Comparison of ENCODE assay signal across 26 cellular contexts in genomic region chr15:47439870-47440155, GRCh38.
DNase-seq lines count a peak whose midpoint lies in the region; ATAC-seq, FAIRE-seq and TF ChIP-seq lines count a peak whose summit lies in the region.
"Had no signal": no experiment of that assay in that cellular context is flagged by ENCODE, and none has a peak within 500 bp of the region (broad histone marks: within the 10 kb centered on the region; RNA-seq: fewer than 3 reads in every experiment).

No MANE protein-coding gene starts in this region.

- H2AFZ ChIP-seq in endothelial cell of umbilical vein (ENCODE audit: low read depth, low read length) = peak overlapping the region; percentile 43

- POLR2A ChIA-PET in endothelial cell of umbilical vein (lab: Charles Lee) = no interaction called here

- CTCF ChIA-PET in endothelial cell of umbilical vein (lab: Charles Lee) = interaction anchor here (1.2 to 2.1 kb wide), 6 partner anchors 10 to 244 kb away, joined by 3 to 7 read pairs (median 6); no protein-coding TSS in a partner anchor

- H3K4me2 ChIP-seq in endothelial cell of umbilical vein (ENCODE audit: insufficient read depth, low read length) = peak overlapping the region; percentile 38
- H3K4me2 ChIP-seq in mesendoderm (ENCODE audit: low read length) = no peak overlapping the region

- no peaks in the 10 kb centered on the region for H3K9me3 ChIP-seq in right cardiac atrium (ENCODE audit: control insufficient read depth, low read length)
- no peaks in the 10 kb centered on the region for H3K9me3 ChIP-seq in endothelial cell of umbilical vein (replicated peaks; ENCODE audit: control insufficient read depth, insufficient read depth, low read length)
- H3K9me3 ChIP-seq: Caco-2, HAP-1, MG63, tibial artery had no signal

- no peaks in the 10 kb centered on the region for H3K9me1 ChIP-seq in endothelial cell of umbilical vein (replicated peaks; ENCODE audit: control insufficient read depth, extremely low read depth, insufficient read depth, low read length)

- BruUV-seq in endothelial cell of umbilical vein (replicated peaks; lab: Mats Ljungman, UMichigan) = no TSS peak

- H2BK5ac ChIP-seq in mesendoderm (ENCODE audit: low read length) = no peak overlapping the region

- no peak for ATAC-seq in right cardiac atrium
- ATAC-seq in GM19351 (IDR thresholded peaks at IDR 0.05; ENCODE audit: unreplicated experiment) = no peak
- ATAC-seq: stimulated activated naive CD8-positive, alpha-beta T cell treated with anti-CD3 and anti-CD28 coated beads, Interleukin-15, amount 100 ng/mL, for 72 hours had no signal

- DNase-seq in right cardiac atrium (no peak), cardiac septum (ENCODE audit: low spot score) (no peak), endothelial cell of umbilical vein (ENCODE audit: low read depth, low spot score) (no peak), mesendoderm (no peak), SW 1271 (lab: John Stamatoyannopoulos, UW) (no peak), NCI-H524 treated with DMSO at 0.1 percent for 48 hours (lab: John Stamatoyannopoulos, UW) (no peak), globus pallidus (ENCODE audit: low spot score) (no peak)
- DNase-seq: ACHN; activated CD4-positive, alpha-beta memory T cell treated with anti-CD3 and anti-CD28 coated beads for 36 hours; activated CD8-positive, alpha-beta memory T cell treated with anti-CD3 and anti-CD28 coated beads, Interleukin-2, amount 50 U/mL, for 4 hours; activated naive CD4-positive, alpha-beta T cell treated with anti-CD3 and anti-CD28 coated beads for 36 hours; C1 segment of cervical spinal cord; Caco-2; cortex of kidney; KG1; MG63; NCI-H1105 treated with DMSO at 0.1 percent for 48 hours; NCI-H2029 treated with DMSO at 0.1 percent for 48 hours; stimulated activated naive CD8-positive, alpha-beta T cell treated with anti-CD3 and anti-CD28 coated beads, Interleukin-15, amount 100 ng/mL, for 72 hours; tibial artery had no signal

- H3K4me3 ChIP-seq in right cardiac atrium (ENCODE audit: low read length) (no peak overlapping the region), endothelial cell of umbilical vein (replicated peaks in 1 of 3; ENCODE audit: insufficient read depth in 1 of 3, low read depth in 1 of 3, low read length in 3 of 3) (no peak overlapping the region), mesendoderm (ENCODE audit: low read length) (no peak overlapping the region)
- H3K4me3 ChIP-seq: HAP-1, MG63, SJSA1, tibial artery had no signal

- H3K27ac ChIP-seq in right cardiac atrium (ENCODE audit: low read length) (peak overlapping the region; percentile 32), endothelial cell of umbilical vein (ENCODE audit: insufficient read depth, low read depth, low read length) (peak overlapping the region; percentile 67), mesendoderm (ENCODE audit: low read depth, low read length) (no peak overlapping the region)
- H3K27ac ChIP-seq: SJSA1, tibial artery had no signal

- H3K4ac ChIP-seq in mesendoderm (ENCODE audit: low read depth, low read length) = no peak overlapping the region

- H4K8ac ChIP-seq in mesendoderm (ENCODE audit: low read depth, low read length) = peak overlapping the region; percentile 39

- H2BK120ac ChIP-seq in mesendoderm (ENCODE audit: low read depth, low read length) = no peak overlapping the region

- H3K36me3 ChIP-seq in endothelial cell of umbilical vein (ENCODE audit: control insufficient read depth in 2 of 2, extremely low read depth in 1 of 2, insufficient read depth in 2 of 2, low read length in 2 of 2) (no peaks in the 10 kb centered on the region), mesendoderm (ENCODE audit: control insufficient read depth, insufficient read depth, low read length) (no peaks in the 10 kb centered on the region)
- H3K36me3 ChIP-seq: HAP-1, MG63, SJSA1, tibial artery had no signal

- peak; percentile 59 for FAIRE-seq in endothelial cell of umbilical vein (lab: Jason Lieb, UNC)
- FAIRE-seq: bronchial epithelial cell, GM19239, TTC549 had no signal

- H3K56ac ChIP-seq in mesendoderm (ENCODE audit: low read length) = no peak overlapping the region

- intact Hi-C loops in right cardiac atrium (cut with DNase I) (no loop called here), cardiac septum (cut with DNase I) (no loop called here), endothelial cell of umbilical vein (cut with micrococcal nuclease) (loop anchor here (2.0 kb wide), 1 partner anchor 15 kb away; no protein-coding TSS in a partner anchor)

- H3K79me2 ChIP-seq in endothelial cell of umbilical vein (ENCODE audit: control insufficient read depth, insufficient read depth, low read length) (no peaks in the 10 kb centered on the region), mesendoderm (ENCODE audit: control insufficient read depth, insufficient read depth, low read length) (no peaks in the 10 kb centered on the region)

- dilution Hi-C loops in endothelial cell of umbilical vein (cut with MboI; ENCODE audit: extremely low pct_ligation_motif_present, low sequenced_read_pairs) = no loop called here

- no peak overlapping the region for H4K5ac ChIP-seq in mesendoderm (ENCODE audit: low read length)

- no peaks in the 10 kb centered on the region for H3K79me1 ChIP-seq in mesendoderm (ENCODE audit: low read length)

- no peak overlapping the region for H3K18ac ChIP-seq in mesendoderm (ENCODE audit: low read length)

- no peak overlapping the region for H2BK15ac ChIP-seq in mesendoderm (replicated peaks; ENCODE audit: low read depth)

- TF ChIP-seq CTCF in endothelial cell of umbilical vein (IDR thresholded peaks at IDR 0.05; ENCODE audit: extremely low read depth in 1 of 2, insufficient read depth in 1 of 2, low read depth in 1 of 2, low read length in 2 of 2) = no peak

- H3K23ac ChIP-seq in mesendoderm (ENCODE audit: low read length) = no peak overlapping the region

- H4K20me1 ChIP-seq in endothelial cell of umbilical vein (replicated peaks; ENCODE audit: control insufficient read depth, extremely low read depth, insufficient read depth, low read length) = no peaks in the 10 kb centered on the region

- 52% methylated on average over 4 of the region's 4 CpGs for WGBS in right cardiac atrium
- WGBS in mesendoderm (ENCODE audit: extremely low coverage, insufficient coverage, low lambda C conversion rate) = no CpG with 5 or more reads among the region's 4 CpGs

- H3K27me3 ChIP-seq in right cardiac atrium (ENCODE audit: control insufficient read depth, insufficient read depth) = no peaks in the 10 kb centered on the region
- H3K27me3 ChIP-seq in endothelial cell of umbilical vein (ENCODE audit: control insufficient read depth in 2 of 2, insufficient read depth in 2 of 2, low read length in 2 of 2) = no peaks in the 10 kb centered on the region
- no peaks in the 10 kb centered on the region for H3K27me3 ChIP-seq in mesendoderm (ENCODE audit: insufficient read depth, low read length, poor library complexity)
- H3K27me3 ChIP-seq: MG63, SJSA1, tibial artery had no signal

- H2AK5ac ChIP-seq in mesendoderm (ENCODE audit: low read length) = no peak overlapping the region

- H3K9ac ChIP-seq in endothelial cell of umbilical vein (replicated peaks; ENCODE audit: extremely low read depth, insufficient read depth, low read length) = no peak overlapping the region
- no peak overlapping the region for H3K9ac ChIP-seq in mesendoderm (ENCODE audit: low read length)

- no peak for TF ChIP-seq POLR2A in endothelial cell of umbilical vein (IDR thresholded peaks at IDR 0.05; ENCODE audit: low read depth, low read length)

- H3K4me1 ChIP-seq in right cardiac atrium (ENCODE audit: control insufficient read depth, insufficient read depth, low read length) = no peaks in the 10 kb centered on the region
- H3K4me1 ChIP-seq in endothelial cell of umbilical vein (ENCODE audit: control insufficient read depth, extremely low read depth, insufficient read depth, low read length) = peaks cover 28% of the 10 kb centered on the region
- no peaks in the 10 kb centered on the region for H3K4me1 ChIP-seq in mesendoderm (ENCODE audit: control insufficient read depth, low read depth, low read length)
- H3K4me1 ChIP-seq: Caco-2, HAP-1 had no signal

TF ChIP-seq in endothelial cell of umbilical vein, 7 proteins besides CTCF, POLR2A, EP300 and RAD21:
- TF ChIP-seq JUN (IDR thresholded peaks at IDR 0.05; ENCODE audit: borderline replicate concordance, insufficient read depth, insufficient read length, low read depth) (no peak), EZH2 (IDR thresholded peaks at IDR 0.05; ENCODE audit: borderline replicate concordance, low read depth, low read length, severe bottlenecking) (no peak), POLR2AphosphoS5 (IDR thresholded peaks at IDR 0.05; ENCODE audit: insufficient read depth, low read depth, low read length) (no peak), MYC (IDR thresholded peaks at IDR 0.05; ENCODE audit: low read depth, low read length) (no peak), MAX (IDR thresholded peaks at IDR 0.05; ENCODE audit: insufficient read depth, insufficient read length) (no peak), GATA2 (IDR thresholded peaks at IDR 0.05; ENCODE audit: insufficient read depth, insufficient read length, low read depth, low read length) (no peak), FOS (IDR thresholded peaks at IDR 0.05; ENCODE audit: borderline replicate concordance, insufficient read depth, low read length) (no peak)
